8 cellular contexts compared by ENCODE assay signal in the genomic region with DNA sequence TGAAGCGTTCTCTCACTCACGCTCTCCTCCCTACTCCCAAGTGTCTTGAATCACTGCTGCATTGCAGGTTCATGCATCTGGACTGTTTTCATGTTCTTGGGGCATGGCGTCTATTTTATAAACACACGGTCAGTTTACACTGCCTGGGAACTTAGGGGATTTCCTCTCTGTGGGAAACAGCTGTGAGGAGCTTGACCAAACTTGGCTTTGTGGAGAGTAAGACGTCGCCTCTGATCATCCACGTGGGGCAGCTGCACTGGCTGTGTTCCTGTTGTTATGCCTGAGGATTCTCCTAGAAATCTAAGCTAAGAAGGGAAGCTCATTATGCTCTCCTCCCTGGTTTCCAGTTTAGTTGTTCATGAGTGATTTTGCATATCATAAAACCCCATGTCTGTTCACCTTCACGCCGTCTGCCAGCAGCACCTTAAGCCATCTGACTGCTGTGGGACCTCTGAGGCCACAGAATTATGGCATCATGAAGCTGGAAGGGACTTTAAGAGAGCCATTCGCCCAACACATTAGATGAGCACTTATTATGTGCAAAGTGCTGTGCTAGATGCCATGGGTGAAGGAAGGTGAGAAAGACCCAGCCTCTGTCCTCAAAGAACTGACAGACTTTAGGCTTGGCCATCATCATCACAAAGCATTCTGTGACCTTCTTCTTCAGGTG. TPM values are rescaled to one million over a fixed set of nuclear protein-coding genes. Genes with fewer than 3 reads are reported as not detected.
DNase-seq lines count a peak whose midpoint lies in the region; ATAC-seq, FAIRE-seq and TF ChIP-seq lines count a peak whose summit lies in the region.

No MANE protein-coding gene starts in this region.

- H3K9ac ChIP-seq in kidney (ENCODE audit: low read length in 2 of 2): no peak overlapping the region

- ATAC-seq in activated CD8-positive, alpha-beta memory T cell treated with anti-CD3 and anti-CD28 coated beads, Interleukin-2, amount 10 ng/mL, durations not matched to agents 7 days and 5 days: no peak
- ATAC-seq in HG03175 (IDR thresholded peaks at IDR 0.05; ENCODE audit: unreplicated experiment): peak; percentile 27
- peak; percentile 38 for ATAC-seq in naive thymus-derived CD4-positive, alpha-beta T cell

- H3K36me3 Mint-ChIP-seq in activated CD8-positive, alpha-beta memory T cell treated with anti-CD3 and anti-CD28 coated beads, Interleukin-2, amount 10 ng/mL, durations not matched to agents 7 days and 5 days: no peaks in the 10 kb centered on the region
- H3K36me3 Mint-ChIP-seq in brain: no peaks in the 10 kb centered on the region
- peaks cover 0 to 1% (median 0%) of the 10 kb centered on the region in 5 donors for H3K36me3 Mint-ChIP-seq in naive thymus-derived CD4-positive, alpha-beta T cell

- CTCF ChIA-PET in activated CD8-positive, alpha-beta memory T cell treated with anti-CD3 and anti-CD28 coated beads, Interleukin-2, amount 10 ng/mL, durations not matched to agents 7 days and 5 days (lab: Charles Lee): interaction anchor here (1.0 to 2.0 kb wide), 4 partner anchors 11 to 135 kb away, joined by 3 to 22 read pairs (median 4); no protein-coding TSS in a partner anchor
- CTCF ChIA-PET in naive thymus-derived CD4-positive, alpha-beta T cell (lab: Charles Lee): interaction anchor here (0.6 to 9.1 kb wide), 6 partner anchors 8 to 431 kb away, joined by 3 to 68 read pairs (median 5); no protein-coding TSS in a partner anchor

- no peaks in the 10 kb centered on the region for H3K9me3 Mint-ChIP-seq in activated CD8-positive, alpha-beta memory T cell treated with anti-CD3 and anti-CD28 coated beads, Interleukin-2, amount 10 ng/mL, durations not matched to agents 7 days and 5 days (ENCODE audit: low read depth)
- peaks cover 0 to 4% (median 0%) of the 10 kb centered on the region in 5 experiments for H3K9me3 Mint-ChIP-seq in brain
- peaks cover 0 to 4% (median 0%) of the 10 kb centered on the region in 11 donors for H3K9me3 Mint-ChIP-seq in naive thymus-derived CD4-positive, alpha-beta T cell

- H3K4me1 ChIP-seq in naive thymus-derived CD4-positive, alpha-beta T cell (ENCODE audit: control insufficient read depth in 2 of 2, insufficient read depth in 2 of 2, low read length in 2 of 2): peaks cover 3 to 19% of the 10 kb centered on the region in 2 donors
- peaks cover 21 to 27% of the 10 kb centered on the region in 2 donors for H3K4me1 ChIP-seq in kidney (ENCODE audit: control insufficient read depth in 1 of 2, insufficient read depth in 1 of 2, low read depth in 1 of 2, low read length in 2 of 2)

- H3K27me3 Mint-ChIP-seq in activated CD8-positive, alpha-beta memory T cell treated with anti-CD3 and anti-CD28 coated beads, Interleukin-2, amount 10 ng/mL, durations not matched to agents 7 days and 5 days: peaks cover 3% of the 10 kb centered on the region
- no peaks in the 10 kb centered on the region for H3K27me3 Mint-ChIP-seq in brain
- no peaks in the 10 kb centered on the region for H3K27me3 Mint-ChIP-seq in naive thymus-derived CD4-positive, alpha-beta T cell

- no peak overlapping the region for H3K4me3 Mint-ChIP-seq in activated CD8-positive, alpha-beta memory T cell treated with anti-CD3 and anti-CD28 coated beads, Interleukin-2, amount 10 ng/mL, durations not matched to agents 7 days and 5 days
- peak overlapping the region in 1 of 5 experiments; percentile 3 for H3K4me3 Mint-ChIP-seq in brain
- peak overlapping the region in 7 of 10 donors; percentile 35 to 63 (median 44) for H3K4me3 Mint-ChIP-seq in naive thymus-derived CD4-positive, alpha-beta T cell

- H3K36me3 ChIP-seq in naive thymus-derived CD4-positive, alpha-beta T cell (ENCODE audit: control insufficient read depth in 2 of 3, insufficient read depth in 3 of 3, low read length in 3 of 3): no peaks in the 10 kb centered on the region
- H3K36me3 ChIP-seq in kidney (ENCODE audit: control insufficient read depth in 1 of 2, insufficient read depth in 2 of 2, low read length in 2 of 2): no peaks in the 10 kb centered on the region

- H3K27me3 ChIP-seq in naive thymus-derived CD4-positive, alpha-beta T cell (ENCODE audit: control insufficient read depth in 2 of 2, insufficient read depth in 2 of 2, low read length in 2 of 2): no peaks in the 10 kb centered on the region

- H3K4me3 ChIP-seq in naive thymus-derived CD4-positive, alpha-beta T cell (ENCODE audit: low read length): no peak overlapping the region
- H3K4me3 ChIP-seq in kidney (ENCODE audit: low read length in 2 of 2): no peak overlapping the region

- H3K27ac ChIP-seq in naive thymus-derived CD4-positive, alpha-beta T cell (ENCODE audit: low read depth, low read length): no peak overlapping the region
- peak overlapping the region in 1 of 2 donors; percentile 16 for H3K27ac ChIP-seq in kidney (ENCODE audit: low read depth in 2 of 2, low read length in 2 of 2)

- no peak for DNase-seq in activated CD8-positive, alpha-beta memory T cell treated with anti-CD3 and anti-CD28 coated beads, Interleukin-2, amount 10 ng/mL, durations not matched to agents 7 days and 5 days
- DNase-seq in activated CD8-positive, alpha-beta memory T cell treated with anti-CD3 and anti-CD28 coated beads, Interleukin-2, amount 50 U/mL, for 48 hours: no peak
- no peak for DNase-seq in naive thymus-derived CD4-positive, alpha-beta T cell
- DNase-seq in kidney (no peak), NCI-H524 (lab: John Stamatoyannopoulos, UW) (no peak), NCI-H2171 (lab: John Stamatoyannopoulos, UW) (no peak)

- H3K4me1 Mint-ChIP-seq in activated CD8-positive, alpha-beta memory T cell treated with anti-CD3 and anti-CD28 coated beads, Interleukin-2, amount 10 ng/mL, durations not matched to agents 7 days and 5 days: peaks cover 46% of the 10 kb centered on the region
- H3K4me1 Mint-ChIP-seq in brain: peaks cover 22% of the 10 kb centered on the region
- peaks cover 20 to 59% (median 41%) of the 10 kb centered on the region in 7 donors for H3K4me1 Mint-ChIP-seq in naive thymus-derived CD4-positive, alpha-beta T cell

- no peak for TF ChIP-seq CTCF in brain (conservative IDR thresholded peaks at IDR 0.05)
- TF ChIP-seq CTCF in kidney (IDR thresholded peaks at IDR 0.05; ENCODE audit: borderline replicate concordance, extremely low read depth, insufficient read depth): no peak

- no peaks in the 10 kb centered on the region for H3K9me3 ChIP-seq in naive thymus-derived CD4-positive, alpha-beta T cell (ENCODE audit: control insufficient read depth in 2 of 3, low read length in 3 of 3)
- no peaks in the 10 kb centered on the region for H3K9me3 ChIP-seq in kidney (ENCODE audit: control insufficient read depth in 1 of 2, low read length in 2 of 2)

- H3K27ac Mint-ChIP-seq in activated CD8-positive, alpha-beta memory T cell treated with anti-CD3 and anti-CD28 coated beads, Interleukin-2, amount 10 ng/mL, durations not matched to agents 7 days and 5 days: peak overlapping the region; percentile 12
- peak overlapping the region in 3 of 5 experiments; percentile 39 to 88 (median 68) for H3K27ac Mint-ChIP-seq in brain
- H3K27ac Mint-ChIP-seq in naive thymus-derived CD4-positive, alpha-beta T cell: peak overlapping the region in 6 of 9 donors; percentile 11 to 89 (median 66)

- POLR2A ChIA-PET in naive thymus-derived CD4-positive, alpha-beta T cell (lab: Charles Lee): no interaction called here

- intact Hi-C loops in naive thymus-derived CD4-positive, alpha-beta T cell (cut with micrococcal nuclease): loop anchor here in 1 of 2 donors (5.0 kb wide), 1 partner anchor 41 kb away; a partner anchor contains a TSS
- intact Hi-C loops in kidney (cut with DNase I): no loop called here

- no peak for FAIRE-seq in kidney (lab: Jason Lieb, UNC)

RNA-seq across cellular contexts. Expression of a gene that starts 38.8 kb away (rescaled TPM):
- 1 to 10 TPM; 2.9 to 7.4 TPM for total RNA-seq in activated CD8-positive, alpha-beta memory T cell treated with anti-CD3 and anti-CD28 coated beads, Interleukin-2, amount 10 ng/mL, durations not matched to agents 7 days and 5 days
- polyA plus RNA-seq in brain (ENCODE audit: insufficient read depth, low read depth, low replicate concordance) (0.49 TPM), kidney (ENCODE audit: insufficient read depth, low read depth, low replicate concordance) (0.95 TPM)
- 10 to 100 TPM in 1 of 5 experiments, 1 to 10 TPM in 3, under 1 TPM in 1; 0.57 to 11.3 (median 4.9) TPM for total RNA-seq in naive thymus-derived CD4-positive, alpha-beta T cell
- under 1 TPM; 0.45 to 0.53 TPM for polyA plus RNA-seq in naive thymus-derived CD4-positive, alpha-beta T cell
- 18.5 TPM for total RNA-seq in kidney

Comparison
In these comparisons a context has a peak if more than half of its experiments do, and no peak if none do; other contexts are left out.
1. H3K27ac Mint-ChIP-seq: peak in every context shown above with its lines; median percentile 68 in brain; 66 in naive thymus-derived CD4-positive, alpha-beta T cell; 12 in activated CD8-positive, alpha-beta memory T cell treated with anti-CD3 and anti-CD28 coated beads, Interleukin-2, amount 10 ng/mL, durations not matched to agents 7 days and 5 days.